1 cellular context compared by ENCODE assay signal in genomic region chr12:123106640-123107359, GRCh38.
TF ChIP-seq lines count a peak whose summit lies in the region.

No MANE protein-coding gene starts in this region.

TF ChIP-seq in K562, 482 proteins besides CTCF, POLR2A, EP300 and RAD21 (continued from another document):
- TF ChIP-seq PKNOX1 (IDR thresholded peaks at IDR 0.05) (peak; percentile 84), MEIS2 (IDR thresholded peaks at IDR 0.05; ENCODE audit: partially characterized antibody) (peak; percentile 73), TCFL5 (CRISPR knock-in tag; conservative IDR thresholded peaks at IDR 0.05) (no peak), ZNF584 (CRISPR knock-in tag; IDR thresholded peaks at IDR 0.05; ENCODE audit: low read depth) (no peak), RCOR1 (IDR thresholded peaks at IDR 0.05; ENCODE audit: borderline replicate concordance in 1 of 2, low read depth in 2 of 2, low read length in 2 of 2) (0 out of 4 replicates have a peak, but pooled peaks of 1 of the 2 experiments have one; percentile 3), ETV1 (tag; conservative IDR thresholded peaks at IDR 0.05; ENCODE audit: low read depth) (peak; percentile 97), ARID1B (IDR thresholded peaks at IDR 0.05) (peak; percentile 35; the same call in 1 of the 2 replicates), ZEB2 (IDR thresholded peaks at IDR 0.05) (peak; percentile 43; the same call in 1 of the 2 replicates), ZNF695 (CRISPR knock-in tag; IDR thresholded peaks at IDR 0.05) (no peak), ZNF639 (CRISPR knock-in tag; conservative IDR thresholded peaks at IDR 0.05 in 1 of 2, IDR thresholded peaks at IDR 0.05 in 1 of 2) (peak in 1 of 2 experiments; percentile 65; a peak in 1 of 4 replicates), NRF1 (conservative IDR thresholded peaks at IDR 0.05 in 1 of 2, IDR thresholded peaks at IDR 0.05 in 1 of 2) (0 out of 4 replicates have a peak, but pooled peaks of 1 of the 2 experiments have one; percentile 21), TRIM25 (IDR thresholded peaks at IDR 0.05; ENCODE audit: borderline replicate concordance) (no peak), CBX2 (IDR thresholded peaks at IDR 0.05; ENCODE audit: insufficient read depth, low read length, poor library complexity, severe bottlenecking) (no peak), RBBP5 (IDR thresholded peaks at IDR 0.05; ENCODE audit: borderline replicate concordance, insufficient read depth, low read length, poor library complexity, severe bottlenecking) (peak; percentile 40), TCF3 (CRISPR knock-in tag; IDR thresholded peaks at IDR 0.05) (0 out of 2 replicates have a peak, but pooled peaks have one; percentile 26), ATF1 (CRISPR knock-in tag; IDR thresholded peaks at IDR 0.05) (no peak), ATF1 (tag; IDR thresholded peaks at IDR 0.05) (0 out of 2 replicates have a peak, but pooled peaks have one; percentile 21), MAZ (CRISPR knock-in tag; conservative IDR thresholded peaks at IDR 0.05 in 1 of 2, IDR thresholded peaks at IDR 0.05 in 1 of 2) (peak in 1 of 2 experiments; percentile 77; a peak in 2 of 4 replicates), NR2C2 (CRISPR knock-in tag; IDR thresholded peaks at IDR 0.05) (no peak), NR2C2 (tag; IDR thresholded peaks at IDR 0.05) (peak; percentile 81), HDAC2 (IDR thresholded peaks at IDR 0.05) (no peak), KDM4B (IDR thresholded peaks at IDR 0.05; ENCODE audit: borderline replicate concordance in 2 of 2, low read depth in 1 of 2) (peak in 1 of 2 experiments; percentile 52; a peak in 1 of 4 replicates), DMBX1 (CRISPR knock-in tag; IDR thresholded peaks at IDR 0.05; ENCODE audit: borderline replicate concordance) (peak; percentile 17; the same call in 1 of the 2 replicates), JUN (IDR thresholded peaks at IDR 0.05; ENCODE audit: borderline replicate concordance, low read depth, low read length) (0 out of 2 replicates have a peak, but pooled peaks have one; percentile 18), JUN (CRISPR knock-in tag; IDR thresholded peaks at IDR 0.05; ENCODE audit: borderline replicate concordance) (no peak), MTF1 (CRISPR knock-in tag; IDR thresholded peaks at IDR 0.05; ENCODE audit: borderline replicate concordance) (no peak), GTF2A2 (tag; IDR thresholded peaks at IDR 0.05) (no peak), ZNF589 (CRISPR knock-in tag; IDR thresholded peaks at IDR 0.05; ENCODE audit: low read depth) (peak; percentile 66; the same call in 1 of the 2 replicates), ZNF449 (CRISPR knock-in tag; IDR thresholded peaks at IDR 0.05) (no peak), PBX2 (CRISPR knock-in tag; IDR thresholded peaks at IDR 0.05; ENCODE audit: low read depth) (no peak), PBX2 (tag; conservative IDR thresholded peaks at IDR 0.05; ENCODE audit: low read depth) (0 out of 2 replicates have a peak, but pooled peaks have one; percentile 27), CEBPB (tag; IDR thresholded peaks at IDR 0.05) (no peak)
- TF ChIP-seq, protein P1, sequence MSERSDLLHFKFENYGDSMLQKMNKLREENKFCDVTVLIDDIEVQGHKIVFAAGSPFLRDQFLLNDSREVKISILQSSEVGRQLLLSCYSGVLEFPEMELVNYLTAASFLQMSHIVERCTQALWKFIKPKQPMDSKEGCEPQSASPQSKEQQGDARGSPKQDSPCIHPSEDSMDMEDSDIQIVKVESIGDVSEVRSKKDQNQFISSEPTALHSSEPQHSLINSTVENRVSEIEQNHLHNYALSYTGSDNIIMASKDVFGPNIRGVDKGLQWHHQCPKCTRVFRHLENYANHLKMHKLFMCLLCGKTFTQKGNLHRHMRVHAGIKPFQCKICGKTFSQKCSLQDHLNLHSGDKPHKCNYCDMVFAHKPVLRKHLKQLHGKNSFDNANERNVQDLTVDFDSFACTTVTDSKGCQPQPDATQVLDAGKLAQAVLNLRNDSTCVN (CRISPR knock-in tag; IDR thresholded peaks at IDR 0.05) = 0 out of 2 replicates have a peak, but pooled peaks have one; percentile 5
TF ChIP-seq in K562: peak in this region for 49.
